27 cellular contexts compared by ENCODE assay signal in genomic region chr7:156529982-156530381, GRCh38.
DNase-seq lines count a peak whose midpoint lies in the region; ATAC-seq, FAIRE-seq and TF ChIP-seq lines count a peak whose summit lies in the region.
"Had no signal": no experiment of that assay in that cellular context is flagged by ENCODE, and none has a peak within 500 bp of the region (broad histone marks: within the 10 kb centered on the region; RNA-seq: fewer than 3 reads in every experiment).

No MANE protein-coding gene starts in this region.

- TF ChIP-seq RAD21 in HepG2 (CRISPR knock-in tag; IDR thresholded peaks at IDR 0.05) = no peak

- H3K23me2 ChIP-seq in H9 (ENCODE audit: insufficient read length, low read depth, low read length, poor library complexity, severe bottlenecking) = no peaks in the 10 kb centered on the region

- TF ChIP-seq CTCF in HepG2 (CRISPR knock-in tag; IDR thresholded peaks at IDR 0.05) (no peak), right lobe of liver (IDR thresholded peaks at IDR 0.05) (no peak), adrenal gland (IDR thresholded peaks at IDR 0.05) (no peak), esophagus muscularis mucosa (IDR thresholded peaks at IDR 0.05) (no peak), H9 (conservative IDR thresholded peaks at IDR 0.05) (no peak)

- no peak overlapping the region for H4K8ac ChIP-seq in H9 (replicated peaks; ENCODE audit: insufficient read length, low read depth, low read length)

- TF ChIP-seq POLR2A in HepG2 (IDR thresholded peaks at IDR 0.05; ENCODE audit: insufficient read depth in 1 of 2, low read depth in 2 of 2, low read length in 2 of 2) (no peak), right lobe of liver (IDR thresholded peaks at IDR 0.05) (no peak), adrenal gland (IDR thresholded peaks at IDR 0.05) (no peak), esophagus muscularis mucosa (IDR thresholded peaks at IDR 0.05; ENCODE audit: low read depth) (no peak)

- no peak overlapping the region; the same call in 1 of the 2 replicates for H3K14ac ChIP-seq in H9 (ENCODE audit: insufficient read depth, low read length)

- in situ Hi-C loops in HepG2 (cut with HindIII; ENCODE audit: extremely low pct_ligation_motif_present, low pct_unique_long_range_greater_than_20kb) = no loop called here

- H3K36me3 ChIP-seq in HepG2 (replicated peaks in 1 of 2; ENCODE audit: control insufficient read depth in 1 of 2, insufficient read depth in 2 of 2, low read length in 2 of 2) = no peaks in the 10 kb centered on the region
- H3K36me3 ChIP-seq in right lobe of liver = no peaks in the 10 kb centered on the region
- no peaks in the 10 kb centered on the region for H3K36me3 ChIP-seq in adrenal gland (replicated peaks in 1 of 2)
- H3K36me3 ChIP-seq in esophagus muscularis mucosa = no peaks in the 10 kb centered on the region
- H3K36me3 ChIP-seq: BE2C, BLaER1 had no signal

- no peaks in the 10 kb centered on the region for H3K79me1 ChIP-seq in H9 (ENCODE audit: insufficient read depth, low read depth, low read length, poor library complexity, severe bottlenecking)

- H3K4ac ChIP-seq in H9 (ENCODE audit: low read depth, low read length) = no peak overlapping the region

- TF ChIP-seq EP300 in HepG2 (IDR thresholded peaks at IDR 0.05; ENCODE audit: low read depth in 2 of 2, low read length in 2 of 2) (no peak), HepG2 (CRISPR knock-in tag; IDR thresholded peaks at IDR 0.05; ENCODE audit: borderline replicate concordance) (no peak), esophagus muscularis mucosa (IDR thresholded peaks at IDR 0.05) (no peak)

- H3K27me3 ChIP-seq in HepG2 (ENCODE audit: control insufficient read depth in 1 of 2, insufficient read depth in 2 of 2, low read length in 2 of 2) (no peaks in the 10 kb centered on the region), right lobe of liver (no peaks in the 10 kb centered on the region), adrenal gland (no peaks in the 10 kb centered on the region), esophagus muscularis mucosa (peaks cover 0 to 3% (median 0%) of the 10 kb centered on the region in 4 donors), H9 (ENCODE audit: insufficient read depth, low read length) (no peaks in the 10 kb centered on the region)
- H3K27me3 ChIP-seq: BE2C, BLaER1 had no signal

- H2BK15ac ChIP-seq in H9 (ENCODE audit: low read depth, low read length) = no peak overlapping the region

- H2BK12ac ChIP-seq in H9 (ENCODE audit: insufficient read length, low read depth, low read length) = no peak overlapping the region

- no TSS peak for BruUV-seq in HepG2 (replicated peaks; lab: Mats Ljungman, UMichigan)

- no peak for DNase-seq in HepG2 (ENCODE audit: low spot score)
- no peak for DNase-seq in right lobe of liver
- peak in 6 of 7 donors; percentile 46 to 77 (median 67) for DNase-seq in adrenal gland
- DNase-seq in esophagus muscularis mucosa (ENCODE audit: extremely low spot score) = peak; percentile 88
- DNase-seq in H9 = no peak
- no peak for DNase-seq in anterior cingulate cortex (lab: John Stamatoyannopoulos, UW)
- DNase-seq in GOT3 (lab: John Stamatoyannopoulos, UW) = no peak
- DNase-seq: 8988T; ACHN; BE2C; C1 segment of cervical spinal cord; CD4-positive, alpha-beta memory T cell; CD4-positive, CD25-positive, alpha-beta regulatory T cell; CD8-positive, alpha-beta memory T cell; DMS 273 treated with DMSO at 0.1 percent for 48 hours; DMS153; DMS53; DMS79; DND-41; EL; GDM1 had no signal

- no peak overlapping the region for H3K23ac ChIP-seq in H9 (ENCODE audit: insufficient read length, low read depth, low read length)

- H3K79me2 ChIP-seq in HepG2 (ENCODE audit: insufficient read depth, low read length) (no peaks in the 10 kb centered on the region), H9 (ENCODE audit: insufficient read depth, low read length) (no peaks in the 10 kb centered on the region)

- H3K27ac ChIP-seq in HepG2 (ENCODE audit: extremely low read length, insufficient read depth, low read length) (no peak overlapping the region), right lobe of liver (no peak overlapping the region), adrenal gland (peak overlapping the region in 2 of 5 donors; percentile 42 to 66), esophagus muscularis mucosa (replicated peaks in 1 of 4) (no peak overlapping the region), H9 (ENCODE audit: insufficient read length, low read depth, low read length) (no peak overlapping the region)
- H3K27ac ChIP-seq: BLaER1 had no signal

- H3K4me1 ChIP-seq in HepG2 (ENCODE audit: insufficient read depth, low read length) = peaks cover 60% of the 10 kb centered on the region
- peaks cover 0 to 21% (median 10%) of the 10 kb centered on the region in 4 donors for H3K4me1 ChIP-seq in right lobe of liver
- peaks cover 12 to 26% of the 10 kb centered on the region in 2 donors for H3K4me1 ChIP-seq in adrenal gland (replicated peaks in 1 of 2)
- H3K4me1 ChIP-seq in esophagus muscularis mucosa = no peaks in the 10 kb centered on the region
- H3K4me1 ChIP-seq in H9 (ENCODE audit: insufficient read depth, low read length) = no peaks in the 10 kb centered on the region
- H3K4me1 ChIP-seq: BE2C, BLaER1 had no signal

- H3K4me2 ChIP-seq in HepG2 (ENCODE audit: low read depth, low read length) = no peak overlapping the region
- H3K4me2 ChIP-seq in H9 (ENCODE audit: insufficient read depth, insufficient read length, low read length) = no peak overlapping the region
- H3K4me2 ChIP-seq: BLaER1 had no signal

- H4K5ac ChIP-seq in H9 (ENCODE audit: insufficient read length, low read depth, low read length) = no peak overlapping the region

- POLR2A ChIA-PET in HepG2 (lab: Yijun Ruan, JAX) = interaction anchor here (1.1 to 1.2 kb wide), 2 partner anchors 56 to 85 kb away, joined by 3 to 4 read pairs; no protein-coding TSS in a partner anchor

- H3K9ac ChIP-seq in HepG2 (ENCODE audit: insufficient read depth, low read depth, low read length) = no peak overlapping the region
- no peak overlapping the region for H3K9ac ChIP-seq in H9 (ENCODE audit: extremely low read depth, insufficient read length, low read length)
- H3K9ac ChIP-seq: BLaER1 had no signal

- 100% methylated on average over 2 of the region's 5 CpGs for WGBS in HepG2 (ENCODE audit: low lambda C conversion rate)
- WGBS in right lobe of liver (ENCODE audit: insufficient coverage, low coverage, low lambda C conversion rate, missing lambda C conversion rate) = 14% methylated on average over 1 of the region's 5 CpGs
- 32 to 67% (median 53%) methylated on average over 5 of the region's 5 CpGs for WGBS in adrenal gland, 4 donors
- WGBS in esophagus muscularis mucosa = 67% methylated on average over 5 of the region's 5 CpGs
- no CpG with 5 or more reads among the region's 5 CpGs for WGBS in H9 (ENCODE audit: extremely low coverage, insufficient read length, low lambda C conversion rate)

- no peak overlapping the region for H2AFZ ChIP-seq in HepG2 (ENCODE audit: low read length)
- H2AFZ ChIP-seq in H9 (ENCODE audit: low read length) = no peak overlapping the region

- FAIRE-seq in HepG2 (lab: Jason Lieb, UNC) = no peak
- FAIRE-seq: A204.1, GM12878, GM12892, GM18507 had no signal

- no peak overlapping the region for H4K91ac ChIP-seq in H9 (ENCODE audit: insufficient read length, low read depth, low read length)

- no peak overlapping the region for H2BK5ac ChIP-seq in H9 (ENCODE audit: insufficient read length, low read length)

- H3K27ac Mint-ChIP-seq in H9 = peak overlapping the region in 1 of 3 experiments; percentile 68; a peak in 2 of 7 replicates
- H3K27ac Mint-ChIP-seq: CD14-positive monocyte; CD4-positive, alpha-beta memory T cell; CD4-positive, CD25-positive, alpha-beta regulatory T cell; CD8-positive, alpha-beta memory T cell had no signal

- H4K20me1 ChIP-seq in HepG2 (ENCODE audit: insufficient read depth, low read length) (no peaks in the 10 kb centered on the region), H9 (ENCODE audit: control insufficient read depth, insufficient read depth, insufficient read length) (no peaks in the 10 kb centered on the region)
- H4K20me1 ChIP-seq: BLaER1 had no signal

- no peaks in the 10 kb centered on the region for H3K4me1 Mint-ChIP-seq in H9
- H3K4me1 Mint-ChIP-seq: CD4-positive, alpha-beta memory T cell; CD4-positive, CD25-positive, alpha-beta regulatory T cell; CD8-positive, alpha-beta memory T cell had no signal

- no peak overlapping the region for H2AK5ac ChIP-seq in H9 (ENCODE audit: insufficient read length, low read length)

- no peak overlapping the region for H3T11ph ChIP-seq in H9 (ENCODE audit: low read length)

- H3K4me3 Mint-ChIP-seq in H9 = no peak overlapping the region
- H3K4me3 Mint-ChIP-seq: CD14-positive monocyte; CD4-positive, alpha-beta memory T cell; CD4-positive, CD25-positive, alpha-beta regulatory T cell; CD8-positive, alpha-beta memory T cell had no signal

- CTCF ChIA-PET in HepG2 (lab: Yijun Ruan, JAX; ENCODE audit: low intra/inter-chr PET ratio, low total read pairs) = no interaction called here

- no peak overlapping the region for H3K56ac ChIP-seq in H9 (ENCODE audit: insufficient read length, low read depth, low read length)

- H2BK120ac ChIP-seq in H9 (ENCODE audit: low read depth, low read length, poor library complexity, severe bottlenecking) = no peak overlapping the region

- no peak overlapping the region for H3K4me3 ChIP-seq in HepG2 (replicated peaks in 1 of 3; ENCODE audit: insufficient read depth in 1 of 3, low read depth in 2 of 3, low read length in 3 of 3)
- no peak overlapping the region for H3K4me3 ChIP-seq in right lobe of liver
- H3K4me3 ChIP-seq in adrenal gland = no peak overlapping the region
- no peak overlapping the region for H3K4me3 ChIP-seq in esophagus muscularis mucosa
- H3K4me3 ChIP-seq: BLaER1, GM12878 had no signal

- H3K9me3 ChIP-seq in HepG2 (ENCODE audit: low read length) (no peaks in the 10 kb centered on the region), right lobe of liver (no peaks in the 10 kb centered on the region), adrenal gland (replicated peaks in 1 of 3) (no peaks in the 10 kb centered on the region), esophagus muscularis mucosa (no peaks in the 10 kb centered on the region), H9 (ENCODE audit: control insufficient read depth, low read depth, low read length) (no peaks in the 10 kb centered on the region)
- H3K9me3 ChIP-seq: BE2C, BLaER1 had no signal

- no peaks in the 10 kb centered on the region; the same call in 1 of the 2 replicates for H3K27me3 Mint-ChIP-seq in H9 (ENCODE audit: low read depth)
- H3K27me3 Mint-ChIP-seq: CD4-positive, CD25-positive, alpha-beta regulatory T cell had no signal

- ATAC-seq in HepG2 (no peak), right lobe of liver (no peak)
- ATAC-seq: GM12878 had no signal

- intact Hi-C loops in HepG2 (cut with micrococcal nuclease; ENCODE audit: unreplicated experiment) = no loop called here
- intact Hi-C loops in right lobe of liver (cut with DNase I) = no loop called here
- intact Hi-C loops in adrenal gland (cut with DNase I) = no loop called here
- intact Hi-C loops in esophagus muscularis mucosa (cut with DNase I) = no loop called here

- no peak overlapping the region for H2BK20ac ChIP-seq in H9 (ENCODE audit: low read depth, low read length, poor library complexity, severe bottlenecking)

- H3K9me3 Mint-ChIP-seq in H9 = no peaks in the 10 kb centered on the region
- H3K9me3 Mint-ChIP-seq: CD4-positive, alpha-beta memory T cell; CD4-positive, CD25-positive, alpha-beta regulatory T cell; CD8-positive, alpha-beta memory T cell had no signal

- H3K18ac ChIP-seq in H9 (ENCODE audit: insufficient read length, low read depth, low read length) = no peak overlapping the region

- no peaks in the 10 kb centered on the region for H3K36me3 Mint-ChIP-seq in H9 (ENCODE audit: insufficient read depth in 1 of 3, low read depth in 3 of 3)
- H3K36me3 Mint-ChIP-seq: CD14-positive monocyte; CD4-positive, alpha-beta memory T cell; CD4-positive, CD25-positive, alpha-beta regulatory T cell; CD8-positive, alpha-beta memory T cell had no signal

Comparison
In these comparisons a context has a peak if more than half of its experiments do, and no peak if none do; other contexts are left out.
1. DNase-seq: peak in adrenal gland (6 of 7) and esophagus muscularis mucosa (single experiment); none in HepG2 (single experiment), right lobe of liver (0 of 3), H9 (single experiment), anterior cingulate cortex (0 of 58) and GOT3 (single experiment).